Comparison of ENCODE assay signal across 1 cellular context in genomic region chr1:15718199-15718601, GRCh38.
TF ChIP-seq lines count a peak whose summit lies in the region.

No MANE protein-coding gene starts in this region.

TF ChIP-seq in H1, 55 proteins besides CTCF, POLR2A, EP300 and RAD21:
- TF ChIP-seq CBX5 (IDR thresholded peaks at IDR 0.05; ENCODE audit: low read depth, low read length) (no peak), SIX5 (IDR thresholded peaks at IDR 0.05; ENCODE audit: low read depth, low read length) (no peak), PHF8 (conservative IDR thresholded peaks at IDR 0.05; ENCODE audit: low read depth, low read length) (no peak), BACH1 (IDR thresholded peaks at IDR 0.05; ENCODE audit: low read length) (no peak), NRF1 (IDR thresholded peaks at IDR 0.05; ENCODE audit: low read depth, low read length) (no peak), KDM1A (IDR thresholded peaks at IDR 0.05; ENCODE audit: borderline replicate concordance, low read length) (no peak)
- TF ChIP-seq, protein P1, sequence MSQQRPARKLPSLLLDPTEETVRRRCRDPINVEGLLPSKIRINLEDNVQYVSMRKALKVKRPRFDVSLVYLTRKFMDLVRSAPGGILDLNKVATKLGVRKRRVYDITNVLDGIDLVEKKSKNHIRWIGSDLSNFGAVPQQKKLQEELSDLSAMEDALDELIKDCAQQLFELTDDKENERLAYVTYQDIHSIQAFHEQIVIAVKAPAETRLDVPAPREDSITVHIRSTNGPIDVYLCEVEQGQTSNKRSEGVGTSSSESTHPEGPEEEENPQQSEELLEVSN (IDR thresholded peaks at IDR 0.05) = no peak
